8 cellular contexts compared by ENCODE assay signal in genomic region chr11:9459573-9460321, GRCh38. TPM values are rescaled to one million over a fixed set of nuclear protein-coding genes. Genes with fewer than 3 reads are reported as not detected.
DNase-seq lines count a peak whose midpoint lies in the region; ATAC-seq and TF ChIP-seq lines count a peak whose summit lies in the region.

No MANE protein-coding gene starts in this region.

- no peaks in the 10 kb centered on the region for H3K9me3 ChIP-seq in BLaER1

- peak overlapping the region; percentile 80 for H3K4me2 ChIP-seq in BLaER1

- DNase-seq in HS-5 (ENCODE audit: low read depth): peak; percentile 20
- peak; percentile 7 for DNase-seq in SKM-1 (lab: John Stamatoyannopoulos, UW; ENCODE audit: unreplicated experiment)
- DNase-seq in MCF 10A (ENCODE audit: unreplicated experiment): peak; percentile 45
- DNase-seq in immature natural killer cell: no peak
- DNase-seq in smooth muscle cell of the brain vasculature (ENCODE audit: low read depth, low spot score): peak; percentile 31

- H4K20me1 ChIP-seq in BLaER1: no peaks in the 10 kb centered on the region

- H3K9me3 Mint-ChIP-seq in MCF 10A (ENCODE audit: unreplicated experiment) (no peaks in the 10 kb centered on the region), immature natural killer cell (no peaks in the 10 kb centered on the region)

- CTCF ChIA-PET in MCF 10A (lab: Yijun Ruan, JAX): interaction anchor here (0.6 to 3.2 kb wide), 8 partner anchors 10 to 321 kb away, joined by 3 to 17 read pairs (median 3); no protein-coding TSS in a partner anchor

- H3K36me3 Mint-ChIP-seq in MCF 10A (ENCODE audit: insufficient read depth, unreplicated experiment) (peaks cover 19% of the 10 kb centered on the region), immature natural killer cell (peaks cover 0 to 4% (median 3%) of the 10 kb centered on the region in 3 donors)

- H3K27me3 Mint-ChIP-seq in MCF 10A (ENCODE audit: insufficient read depth, unreplicated experiment): no peaks in the 10 kb centered on the region
- peaks cover 6 to 17% (median 12%) of the 10 kb centered on the region in 3 donors for H3K27me3 Mint-ChIP-seq in immature natural killer cell (ENCODE audit: low read depth in 3 of 3)

- ATAC-seq in HG03520 (IDR thresholded peaks at IDR 0.05; ENCODE audit: unreplicated experiment) (no peak), GM19463 (IDR thresholded peaks at IDR 0.05; ENCODE audit: unreplicated experiment) (no peak)

- POLR2A ChIA-PET in MCF 10A (lab: Yijun Ruan, JAX): interaction anchor here (0.6 to 4.8 kb wide), 50 partner anchors 10 to 1618 kb away, joined by 3 to 190 read pairs (median 6); partner anchors contain the start of genes IPO7, RPL27A, TMEM41B and TMEM9B

- peak overlapping the region; percentile 100 for H3K9ac ChIP-seq in BLaER1

- peak overlapping the region; percentile 100 for H3K27ac ChIP-seq in BLaER1

- peak overlapping the region; percentile 91 for H3K4me3 ChIP-seq in BLaER1

- intact Hi-C loops in MCF 10A (cut with micrococcal nuclease): loop anchor here (2.0 to 5.0 kb wide), 2 partner anchors 115 to 848 kb away; partner anchors contain the start of gene ADM

- peak overlapping the region; percentile 98 for H3K27ac Mint-ChIP-seq in MCF 10A (ENCODE audit: low read depth, unreplicated experiment)
- peak overlapping the region; percentile 96 to 99 (median 98) for H3K27ac Mint-ChIP-seq in immature natural killer cell

- peaks cover 28% of the 10 kb centered on the region for H3K4me1 ChIP-seq in BLaER1

- TSS peak; percentile 85 for BruUV-seq in MCF 10A (replicated peaks; lab: Mats Ljungman, UMichigan)

- peak overlapping the region; percentile 88 for H3K4me3 Mint-ChIP-seq in MCF 10A (ENCODE audit: unreplicated experiment)
- peak overlapping the region; percentile 89 to 99 (median 97) for H3K4me3 Mint-ChIP-seq in immature natural killer cell

- no peak for TF ChIP-seq CTCF in MCF 10A (IDR thresholded peaks at IDR 0.05; ENCODE audit: unreplicated experiment)

- peaks cover 10% of the 10 kb centered on the region for H3K4me1 Mint-ChIP-seq in MCF 10A (ENCODE audit: insufficient read depth, unreplicated experiment)
- H3K4me1 Mint-ChIP-seq in immature natural killer cell: peaks cover 38 to 41% of the 10 kb centered on the region in 2 donors

- H3K27me3 ChIP-seq in BLaER1: no peaks in the 10 kb centered on the region

- no peaks in the 10 kb centered on the region for H3K36me3 ChIP-seq in BLaER1

RNA-seq across cellular contexts. Expression of gene ZNF143, which starts 1.1 kb away (rescaled TPM):
- 19.0 and 25.2 TPM in 2 replicates for total RNA-seq in MCF 10A (2022)
- polyA plus RNA-seq in immature natural killer cell: 10 to 100 TPM; 29.1 to 35.3 (median 34.9) TPM

Comparison
In these comparisons a context has a peak if more than half of its experiments do, and no peak if none do; other contexts are left out.
1. DNase-seq: peak in HS-5 (single experiment), SKM-1 (single experiment), MCF 10A (single experiment) and smooth muscle cell of the brain vasculature (single experiment); none in immature natural killer cell (0 of 3).